10 cellular contexts compared by ENCODE assay signal in genomic region chr5:173954671-173955605, GRCh38. TPM values are rescaled to one million over a fixed set of nuclear protein-coding genes. Genes with fewer than 3 reads are reported as not detected.
DNase-seq lines count a peak whose midpoint lies in the region; ATAC-seq and TF ChIP-seq lines count a peak whose summit lies in the region.
"Had no signal": no experiment of that assay in that cellular context is flagged by ENCODE, and none has a peak within 500 bp of the region (broad histone marks: within the 10 kb centered on the region; RNA-seq: fewer than 3 reads in every experiment).

No MANE protein-coding gene starts in this region.

- H3K9me3 Mint-ChIP-seq in activated CD8-positive, alpha-beta T cell treated with anti-CD3 and anti-CD28 coated beads, Interleukin-2, amount 10 ng/mL, durations not matched to agents 7 days and 5 days (ENCODE audit: insufficient read depth): no peaks in the 10 kb centered on the region
- H3K9me3 Mint-ChIP-seq: activated T-helper 2 cell treated with anti-CD3 and anti-CD28 coated beads, Interferon-gamma antibody, Interleukin-2, Interleukin-4, amounts not matched to agents 10 μg/mL and 5 μg/mL and 100 μg/mL, durations not matched to agents 14 hours and 24 hours and 36 hours; neural crest cell had no signal

- H3K9me3 ChIP-seq in Panc1 (ENCODE audit: control insufficient read depth, insufficient read depth, low read depth, low read length): no peaks in the 10 kb centered on the region
- H3K9me3 ChIP-seq in heart left ventricle: no peaks in the 10 kb centered on the region
- no peaks in the 10 kb centered on the region for H3K9me3 ChIP-seq in gastrocnemius medialis

- H3K27me3 Mint-ChIP-seq in activated CD8-positive, alpha-beta T cell treated with anti-CD3 and anti-CD28 coated beads, Interleukin-2, amount 10 ng/mL, durations not matched to agents 7 days and 5 days (ENCODE audit: low read depth): no peaks in the 10 kb centered on the region

- H3K4me1 ChIP-seq in Panc1 (ENCODE audit: control insufficient read depth, insufficient read depth, low read length) (peaks cover 4% of the 10 kb centered on the region; the same call in 1 of the 2 replicates), heart left ventricle (peaks cover 0 to 64% (median 21%) of the 10 kb centered on the region in 12 donors), gastrocnemius medialis (peaks cover 22 to 41% of the 10 kb centered on the region in 2 donors)

- H3K36me3 ChIP-seq in Panc1 (ENCODE audit: control insufficient read depth, insufficient read depth, low read length) (peaks cover 18% of the 10 kb centered on the region), heart left ventricle (peaks cover 0 to 100% (median 90%) of the 10 kb centered on the region in 9 donors), gastrocnemius medialis (peaks cover 3 to 68% of the 10 kb centered on the region in 2 donors)

- peak; percentile 49 for DNase-seq in ELR (ENCODE audit: low read depth)
- DNase-seq in Panc1 (ENCODE audit: low read depth, low spot score): peak; percentile 69
- DNase-seq in heart left ventricle: peak in 2 of 5 donors; percentile 28 to 52
- DNase-seq in gastrocnemius medialis: peak; percentile 40 to 66
- DNase-seq in activated naive CD4-positive, alpha-beta T cell treated with anti-CD3 and anti-CD28 coated beads, Interleukin-2, amount 50 U/mL, for 16 hours: no peak
- DNase-seq in activated CD8-positive, alpha-beta T cell treated with anti-CD3 and anti-CD28 coated beads, Interleukin-2, amount 10 ng/mL, durations not matched to agents 7 days and 5 days: no peak

- H3K27me3 ChIP-seq in Panc1 (ENCODE audit: control insufficient read depth, insufficient read depth, low read length) (no peaks in the 10 kb centered on the region), heart left ventricle (no peaks in the 10 kb centered on the region), gastrocnemius medialis (no peaks in the 10 kb centered on the region)

- ATAC-seq in Panc1 (no peak), heart left ventricle (peak; percentile 76 to 91 (median 88)), gastrocnemius medialis (peak; percentile 97 to 98), GM19351 (IDR thresholded peaks at IDR 0.05; ENCODE audit: unreplicated experiment) (no peak), HG02870 (IDR thresholded peaks at IDR 0.05; ENCODE audit: unreplicated experiment) (no peak)
- no peak for ATAC-seq in activated CD8-positive, alpha-beta T cell treated with anti-CD3 and anti-CD28 coated beads, Interleukin-2, amount 10 ng/mL, durations not matched to agents 7 days and 5 days

- peak in 1 of 2 donors; percentile 26 for TF ChIP-seq POLR2A in heart left ventricle (IDR thresholded peaks at IDR 0.05)
- TF ChIP-seq POLR2A in gastrocnemius medialis (IDR thresholded peaks at IDR 0.05): peak; percentile 18 to 47

- intact Hi-C loops in Panc1 (cut with micrococcal nuclease; ENCODE audit: unreplicated experiment) (no loop called here), heart left ventricle (cut with DNase I) (loop anchor here in 3 of 10 donors (10.0 kb wide), 2 partner anchors 60 to 190 kb away; no protein-coding TSS in a partner anchor), gastrocnemius medialis (cut with DNase I; ENCODE audit: low total_unique reads) (no loop called here)

- H3K27ac ChIP-seq in Panc1 (ENCODE audit: low read length) (no peak overlapping the region), heart left ventricle (peak overlapping the region; percentile 36 to 91 (median 78)), gastrocnemius medialis (peak overlapping the region; percentile 85 to 92 (median 88))

- H3K4me1 Mint-ChIP-seq in activated CD8-positive, alpha-beta T cell treated with anti-CD3 and anti-CD28 coated beads, Interleukin-2, amount 10 ng/mL, durations not matched to agents 7 days and 5 days (ENCODE audit: low read depth): no peaks in the 10 kb centered on the region

- no TSS peak for BruUV-seq in Panc1 (replicated peaks; lab: Mats Ljungman, UMichigan)

- H3K4me3 ChIP-seq in Panc1 (ENCODE audit: low read depth in 2 of 2, low read length in 2 of 2): no peak overlapping the region
- H3K4me3 ChIP-seq in heart left ventricle: no peak overlapping the region
- H3K4me3 ChIP-seq in gastrocnemius medialis: no peak overlapping the region

- peaks cover 27% of the 10 kb centered on the region for H3K36me3 Mint-ChIP-seq in activated CD8-positive, alpha-beta T cell treated with anti-CD3 and anti-CD28 coated beads, Interleukin-2, amount 10 ng/mL, durations not matched to agents 7 days and 5 days (ENCODE audit: low read depth)

- H3K4me3 Mint-ChIP-seq in activated CD8-positive, alpha-beta T cell treated with anti-CD3 and anti-CD28 coated beads, Interleukin-2, amount 10 ng/mL, durations not matched to agents 7 days and 5 days: no peak overlapping the region
- H3K4me3 Mint-ChIP-seq: neural crest cell had no signal

- CTCF ChIA-PET in Panc1 (lab: Charles Lee): interaction anchor here (0.7 kb wide), 1 partner anchor 18 kb away, joined by 3 read pairs; no protein-coding TSS in a partner anchor
- CTCF ChIA-PET in activated CD8-positive, alpha-beta T cell treated with anti-CD3 and anti-CD28 coated beads, Interleukin-2, amount 10 ng/mL, durations not matched to agents 7 days and 5 days (lab: Charles Lee): interaction anchor here (1.2 kb wide), 1 partner anchor 30 kb away, joined by 4 read pairs; no protein-coding TSS in a partner anchor

- in situ Hi-C loops in Panc1 (cut with HindIII; ENCODE audit: low pct_unique_long_range_greater_than_20kb, low sequenced_read_pairs): no loop called here
- in situ Hi-C loops in gastrocnemius medialis (cut with MboI; ENCODE audit: low sequenced_read_pairs in 4 of 4): loop anchor here in 2 of 4 donors (25.0 kb wide), 1 partner anchor 193 kb away; no protein-coding TSS in a partner anchor

- H3K27ac Mint-ChIP-seq in activated CD8-positive, alpha-beta T cell treated with anti-CD3 and anti-CD28 coated beads, Interleukin-2, amount 10 ng/mL, durations not matched to agents 7 days and 5 days: no peak overlapping the region
- H3K27ac Mint-ChIP-seq: activated T-helper 2 cell treated with anti-CD3 and anti-CD28 coated beads, Interferon-gamma antibody, Interleukin-2, Interleukin-4, amounts not matched to agents 10 μg/mL and 5 μg/mL and 100 μg/mL, durations not matched to agents 14 hours and 24 hours and 36 hours had no signal

- TF ChIP-seq CTCF in Panc1 (IDR thresholded peaks at IDR 0.05) (no peak), heart left ventricle (IDR thresholded peaks at IDR 0.05) (no peak), gastrocnemius medialis (IDR thresholded peaks at IDR 0.05 in 4 of 5, conservative IDR thresholded peaks at IDR 0.05 in 1 of 5) (no peak)

- WGBS in heart left ventricle, 4 donors: 43 to 61% (median 53%) methylated on average over 6 of the region's 6 CpGs

- POLR2A ChIA-PET in Panc1 (lab: Charles Lee): no interaction called here
- POLR2A ChIA-PET in activated CD8-positive, alpha-beta T cell treated with anti-CD3 and anti-CD28 coated beads, Interleukin-2, amount 10 ng/mL, durations not matched to agents 7 days and 5 days (lab: Charles Lee): interaction anchor here (0.7 kb wide), 1 partner anchor 31 kb away, joined by 3 read pairs; no protein-coding TSS in a partner anchor

RNA-seq across cellular contexts. Expression of gene C5orf47, which starts 34.0 kb away (rescaled TPM):
- total RNA-seq in Panc1 (2021; ENCODE audit: unreplicated experiment): not detected
- not detected for polyA plus RNA-seq in Panc1 (2012; ENCODE audit: insufficient read length)
- total RNA-seq in heart left ventricle: under 1 TPM in 2 of 9 donors, not detected in 7; 0.12 to 0.58 TPM
- polyA plus RNA-seq in heart left ventricle: under 1 TPM; 0.15 TPM
- total RNA-seq in gastrocnemius medialis: under 1 TPM in 1 of 4 donors, not detected in 3; 0.61 TPM
- not detected for total RNA-seq in activated CD8-positive, alpha-beta T cell treated with anti-CD3 and anti-CD28 coated beads, Interleukin-2, amount 10 ng/mL, durations not matched to agents 7 days and 5 days
- total RNA-seq: activated T-helper 2 cell treated with anti-CD3 and anti-CD28 coated beads, Interferon-gamma antibody, Interleukin-2, Interleukin-4, amounts not matched to agents 10 μg/mL and 5 μg/mL and 100 μg/mL, durations not matched to agents 14 hours and 24 hours and 36 hours; neural crest cell had no signal

Comparison
In these comparisons a context has a peak if more than half of its experiments do, and no peak if none do; other contexts are left out.
1. DNase-seq: peak in ELR (single experiment), Panc1 (single experiment) and gastrocnemius medialis (2 of 2); none in activated naive CD4-positive, alpha-beta T cell treated with anti-CD3 and anti-CD28 coated beads, Interleukin-2, amount 50 U/mL, for 16 hours (single experiment) and activated CD8-positive, alpha-beta T cell treated with anti-CD3 and anti-CD28 coated beads, Interleukin-2, amount 10 ng/mL, durations not matched to agents 7 days and 5 days (single experiment).
2. ATAC-seq: peak in heart left ventricle (4 of 4) and gastrocnemius medialis (2 of 2); none in Panc1 (single experiment), GM19351 (single experiment), HG02870 (single experiment) and activated CD8-positive, alpha-beta T cell treated with anti-CD3 and anti-CD28 coated beads, Interleukin-2, amount 10 ng/mL, durations not matched to agents 7 days and 5 days (single experiment).